Comparison of ENCODE assay signal across 9 cellular contexts in genomic region chr1:246961939-246962373, GRCh38. TPM values are rescaled to one million over a fixed set of nuclear protein-coding genes. Genes with fewer than 3 reads are reported as not detected.
DNase-seq lines count a peak whose midpoint lies in the region; ATAC-seq and TF ChIP-seq lines count a peak whose summit lies in the region.
"Had no signal": no experiment of that assay in that cellular context is flagged by ENCODE, and none has a peak within 500 bp of the region (broad histone marks: within the 10 kb centered on the region; RNA-seq: fewer than 3 reads in every experiment).

No MANE protein-coding gene starts in this region.

- H3K9me3 Mint-ChIP-seq in stimulated activated naive CD8-positive, alpha-beta T cell treated with anti-CD3 and anti-CD28 coated beads, Interleukin-15, amount 100 ng/mL, for 72 hours = peaks cover 0 to 9% of the 10 kb centered on the region in 2 donors

- 77% methylated on average over 6 of the region's 6 CpGs for WGBS in aorta, 2 donors
- 38% methylated on average over 6 of the region's 6 CpGs for WGBS in mammary epithelial cell (ENCODE audit: low coverage, missing lambda C conversion rate)

- TF ChIP-seq CTCF in uterus (IDR thresholded peaks at IDR 0.05) (no peak), mammary epithelial cell (conservative IDR thresholded peaks at IDR 0.05 in 1 of 2, IDR thresholded peaks at IDR 0.05 in 1 of 2; ENCODE audit: extremely low read depth in 1 of 2, insufficient read depth in 1 of 2, low read depth in 1 of 2, low read length in 2 of 2) (no peak)

- peaks cover 6% of the 10 kb centered on the region for H3K4me1 Mint-ChIP-seq in stimulated activated naive CD8-positive, alpha-beta T cell treated with anti-CD3 and anti-CD28 coated beads, Interleukin-15, amount 100 ng/mL, for 72 hours

- CTCF ChIA-PET in mammary epithelial cell (lab: Charles Lee; ENCODE audit: low non-redundant PET) = no interaction called here

- intact Hi-C loops in aorta (cut with DNase I) = no loop called here
- intact Hi-C loops in uterus (cut with DNase I; ENCODE audit: low total_unique reads) = no loop called here
- intact Hi-C loops in mammary epithelial cell (cut with micrococcal nuclease) = no loop called here

- H3K36me3 ChIP-seq in aorta (ENCODE audit: control insufficient read depth in 1 of 2, insufficient read depth in 2 of 2, low read length in 1 of 2) (no peaks in the 10 kb centered on the region), uterus (no peaks in the 10 kb centered on the region), mammary epithelial cell (ENCODE audit: insufficient read depth, low read length) (no peaks in the 10 kb centered on the region)

- H3K27me3 Mint-ChIP-seq in stimulated activated naive CD8-positive, alpha-beta T cell treated with anti-CD3 and anti-CD28 coated beads, Interleukin-15, amount 100 ng/mL, for 72 hours = no peaks in the 10 kb centered on the region

- no peak overlapping the region for H3K4me2 ChIP-seq in mammary epithelial cell (ENCODE audit: insufficient read depth, low read depth, low read length)

- peak; percentile 18 for ATAC-seq in stimulated activated naive CD8-positive, alpha-beta T cell treated with anti-CD3 and anti-CD28 coated beads, Interleukin-15, amount 100 ng/mL, for 72 hours
- ATAC-seq in stimulated activated naive CD8-positive, alpha-beta T cell treated with anti-CD3 and anti-CD28 coated beads, Interleukin-15, Interleukin-2, amounts not matched to agents 100 U/mL and 50 U/mL, for 24 hours = no peak
- ATAC-seq in aorta (ENCODE audit: low FRiP score) = peak; percentile 45
- no peak for ATAC-seq in HG02884 (IDR thresholded peaks at IDR 0.05; ENCODE audit: unreplicated experiment)

- H3K9me3 ChIP-seq in aorta (ENCODE audit: control insufficient read depth, low read length) = no peaks in the 10 kb centered on the region
- H3K9me3 ChIP-seq in uterus = no peaks in the 10 kb centered on the region
- H3K9me3 ChIP-seq in mammary epithelial cell (replicated peaks; ENCODE audit: insufficient read depth, low read length) = peaks cover 2% of the 10 kb centered on the region

- DNase-seq in stimulated activated naive CD8-positive, alpha-beta T cell treated with anti-CD3 and anti-CD28 coated beads, Interleukin-15, amount 100 ng/mL, for 72 hours = no peak
- DNase-seq in stimulated activated naive CD8-positive, alpha-beta T cell treated with anti-CD3 and anti-CD28 coated beads, Interleukin-15, Interleukin-2, amounts not matched to agents 100 U/mL and 50 U/mL, for 24 hours = no peak
- DNase-seq in UCSD-AML1 (lab: John Stamatoyannopoulos, UW; ENCODE audit: unreplicated experiment) (peak; percentile 56), left kidney (ENCODE audit: low read depth, low spot score) (peak; percentile 2), aorta (peak in 1 of 2 donors; percentile 79), uterus (no peak), mammary epithelial cell (no peak)
- DNase-seq: stimulated activated CD4-positive, alpha-beta T cell treated with anti-CD3 and anti-CD28 coated beads, Interleukin-4, amount 100 ng/mL, for 4 hours had no signal

- dilution Hi-C loops in mammary epithelial cell (cut with HindIII; ENCODE audit: low sequenced_read_pairs) = no loop called here

- no peak overlapping the region for H2AFZ ChIP-seq in mammary epithelial cell (ENCODE audit: low read depth, low read length)

- H3K9ac ChIP-seq in mammary epithelial cell (ENCODE audit: insufficient read depth, low read length) = no peak overlapping the region

- H4K20me1 ChIP-seq in mammary epithelial cell (ENCODE audit: insufficient read depth, low read length) = no peaks in the 10 kb centered on the region

- H3K79me2 ChIP-seq in mammary epithelial cell (ENCODE audit: insufficient read depth, low read length) = no peaks in the 10 kb centered on the region

- H3K27me3 ChIP-seq in aorta (ENCODE audit: control insufficient read depth in 1 of 2, insufficient read depth in 2 of 2, low read length in 1 of 2) (no peaks in the 10 kb centered on the region), uterus (no peaks in the 10 kb centered on the region), mammary epithelial cell (ENCODE audit: insufficient read depth, low read length) (no peaks in the 10 kb centered on the region)

- no peak overlapping the region for H3K4me3 ChIP-seq in aorta (ENCODE audit: low read length in 2 of 2)
- no peak overlapping the region for H3K4me3 ChIP-seq in uterus
- no peak overlapping the region for H3K4me3 ChIP-seq in mammary epithelial cell (replicated peaks in 1 of 3; ENCODE audit: insufficient read depth in 1 of 3, low read depth in 2 of 3, low read length in 3 of 3)

- no peaks in the 10 kb centered on the region for H3K4me1 ChIP-seq in aorta (ENCODE audit: control insufficient read depth in 1 of 2, insufficient read depth in 2 of 2, low read length in 2 of 2)
- H3K4me1 ChIP-seq in uterus = no peaks in the 10 kb centered on the region
- no peaks in the 10 kb centered on the region for H3K4me1 ChIP-seq in mammary epithelial cell (ENCODE audit: insufficient read depth, low read length)

- no TSS peak for BruUV-seq in mammary epithelial cell (replicated peaks; lab: Mats Ljungman, UMichigan)

- no peak overlapping the region for H3K27ac Mint-ChIP-seq in stimulated activated naive CD8-positive, alpha-beta T cell treated with anti-CD3 and anti-CD28 coated beads, Interleukin-15, amount 100 ng/mL, for 72 hours

- H3K27ac ChIP-seq in aorta (ENCODE audit: low read depth in 1 of 2, low read length in 2 of 2) = no peak overlapping the region
- no peak overlapping the region for H3K27ac ChIP-seq in uterus
- H3K27ac ChIP-seq in mammary epithelial cell (ENCODE audit: insufficient read depth, low read depth, low read length) = no peak overlapping the region

- no peak overlapping the region for H3K4me3 Mint-ChIP-seq in stimulated activated naive CD8-positive, alpha-beta T cell treated with anti-CD3 and anti-CD28 coated beads, Interleukin-15, amount 100 ng/mL, for 72 hours

- in situ Hi-C loops in mammary epithelial cell (cut with MboI; ENCODE audit: low sequenced_read_pairs in 2 of 2) = no loop called here

- TF ChIP-seq POLR2A in uterus (IDR thresholded peaks at IDR 0.05) = no peak

RNA-seq across cellular contexts. Expression of gene AHCTF1, which starts 30.2 kb away (rescaled TPM):
- total RNA-seq in aorta (10 to 100 TPM; 31.5 to 32.4 TPM), uterus (10 to 100 TPM; 22.5 to 53.4 (median 42.4) TPM), mammary epithelial cell (10 to 100 TPM; 31.7 to 41.0 TPM)
- polyA plus RNA-seq in aorta (10 to 100 TPM in 1 of 2 donors, 1 to 10 TPM in 1; 7.5 to 13.7 TPM), mammary epithelial cell (13.4 TPM)
- polyA minus RNA-seq in mammary epithelial cell = 48.2 TPM

RNA-seq across cellular contexts. Expression of gene ZNF695, which starts 45.9 kb away (rescaled TPM):
- total RNA-seq in aorta = not detected
- not detected for polyA plus RNA-seq in aorta
- 1 to 10 TPM in 1 of 4 donors, not detected in 3; 3.5 TPM for total RNA-seq in uterus
- total RNA-seq in mammary epithelial cell = 1 to 10 TPM; 1.7 to 4.4 TPM
- 0.74 TPM for polyA plus RNA-seq in mammary epithelial cell
- polyA minus RNA-seq in mammary epithelial cell = 23.2 TPM

Comparison
In these comparisons a context has a peak if more than half of its experiments do, and no peak if none do; other contexts are left out.
1. ATAC-seq: peak in stimulated activated naive CD8-positive, alpha-beta T cell treated with anti-CD3 and anti-CD28 coated beads, Interleukin-15, amount 100 ng/mL, for 72 hours (single experiment) and aorta (single experiment); none in stimulated activated naive CD8-positive, alpha-beta T cell treated with anti-CD3 and anti-CD28 coated beads, Interleukin-15, Interleukin-2, amounts not matched to agents 100 U/mL and 50 U/mL, for 24 hours (single experiment) and HG02884 (single experiment).
2. DNase-seq: peak in UCSD-AML1 (single experiment) and left kidney (single experiment); none in stimulated activated naive CD8-positive, alpha-beta T cell treated with anti-CD3 and anti-CD28 coated beads, Interleukin-15, amount 100 ng/mL, for 72 hours (0 of 2), stimulated activated naive CD8-positive, alpha-beta T cell treated with anti-CD3 and anti-CD28 coated beads, Interleukin-15, Interleukin-2, amounts not matched to agents 100 U/mL and 50 U/mL, for 24 hours (single experiment), uterus (0 of 2) and mammary epithelial cell (single experiment).